Comparison of ENCODE assay signal across 5 cellular contexts in the genomic region with DNA sequence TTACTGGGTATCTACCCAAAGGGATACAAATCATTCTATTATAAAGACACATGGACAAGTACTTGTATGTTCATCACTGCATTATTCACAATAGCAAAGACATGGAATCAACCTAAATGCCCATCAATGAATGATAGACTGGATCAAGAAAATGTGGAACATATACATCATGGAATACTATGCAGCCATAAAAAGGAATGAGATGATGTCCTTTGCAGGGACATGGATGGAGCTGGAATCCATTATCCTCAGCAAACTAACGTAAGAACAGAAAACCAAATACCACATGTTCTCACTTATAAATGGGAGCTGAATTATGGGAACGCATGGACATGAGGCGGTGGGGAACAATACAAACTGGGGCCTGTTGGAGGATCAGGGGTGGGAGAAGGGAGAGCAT.
A peak's percentile ranks its signal among the peaks of the same experiment; 100 is the strongest.
DNase-seq lines count a peak whose midpoint lies in the region; ATAC-seq, FAIRE-seq and TF ChIP-seq lines count a peak whose summit lies in the region.
"Not testable (repeated sequence)": the region's sequence is repeated elsewhere in the genome, so short reads cannot be mapped to it uniquely, and the experiment has no call there.

No MANE protein-coding gene starts in this region.

- not testable (repeated sequence) for ATAC-seq in activated T-cell treated with anti-CD3 and anti-CD28 coated beads, Interleukin-2, amount 50 U/mL, for 72 hours (replicated peaks in 1 of 2); K562

- not testable (repeated sequence) for H3K27me3 ChIP-seq in CD4-positive, alpha-beta memory T cell (ENCODE audit: insufficient read depth, low read length); K562 (ENCODE audit: control insufficient read depth in 2 of 2, insufficient read depth in 2 of 2, low read length in 2 of 2)

- H3K27ac Mint-ChIP-seq in CD4-positive, alpha-beta memory T cell: peak overlapping the region in 5 of 7 donors; percentile 51 to 80 (median 70)
- H3K27ac Mint-ChIP-seq in activated T-cell treated with anti-CD3 and anti-CD28 coated beads, Interleukin-2, amount 50 U/mL, for 72 hours: peak overlapping the region; percentile 68
- not testable (repeated sequence) for H3K27ac Mint-ChIP-seq in endothelial cell (ENCODE audit: unreplicated experiment)

- DNase-seq in CD4-positive, alpha-beta memory T cell; activated T-cell treated with anti-CD3 and anti-CD28 coated beads, Interleukin-2, amount 50 U/mL, for 72 hours; K562 (ENCODE audit: extremely low read depth in 1 of 4, low spot score in 3 of 4); endothelial cell (ENCODE audit: low spot score): not testable (repeated sequence)

- intact Hi-C loops in CD4-positive, alpha-beta memory T cell (cut with micrococcal nuclease); K562 (cut with micrococcal nuclease): not testable (repeated sequence)

- not testable (repeated sequence) for FAIRE-seq in K562 (lab: Jason Lieb, UNC)

- not testable (repeated sequence) for H3K9me3 ChIP-seq in CD4-positive, alpha-beta memory T cell (ENCODE audit: control insufficient read depth in 1 of 2, low read length in 2 of 2); HEK293 (ENCODE audit: control insufficient read depth, insufficient read depth, low read depth, low read length); K562 (replicated peaks; ENCODE audit: control insufficient read depth, insufficient read depth, low read depth, low read length)

- not testable (repeated sequence) for TF ChIP-seq EP300 in K562 (IDR thresholded peaks at IDR 0.05; ENCODE audit: low read length)

- H3K27ac ChIP-seq in CD4-positive, alpha-beta memory T cell (ENCODE audit: low read depth, low read length); HEK293 (ENCODE audit: extremely low read depth, low read depth, low read length); K562 (ENCODE audit: extremely low read depth, low read depth, low read length): not testable (repeated sequence)

- not testable (repeated sequence) for TF ChIP-seq POLR2A in K562 (conservative IDR thresholded peaks at IDR 0.05)

- H3K9ac ChIP-seq in K562 (ENCODE audit: insufficient read depth in 1 of 2, low read depth in 2 of 2, low read length in 2 of 2): not testable (repeated sequence)

- peaks cover 42% of the 10 kb centered on the region for H3K4me1 ChIP-seq in CD4-positive, alpha-beta memory T cell (ENCODE audit: insufficient read depth, low read length)
- H3K4me1 ChIP-seq in HEK293 (ENCODE audit: control insufficient read depth, insufficient read depth, low read length); K562 (replicated peaks in 1 of 2; ENCODE audit: control insufficient read depth in 2 of 2, insufficient read depth in 2 of 2, low read length in 2 of 2): not testable (repeated sequence)

- not testable (repeated sequence) for BruUV-seq in K562 (replicated peaks; lab: Mats Ljungman, UMichigan)

- not testable (repeated sequence) for H3K27me3 Mint-ChIP-seq in CD4-positive, alpha-beta memory T cell; activated T-cell treated with anti-CD3 and anti-CD28 coated beads, Interleukin-2, amount 50 U/mL, for 72 hours (ENCODE audit: low read depth); endothelial cell (ENCODE audit: unreplicated experiment)

- H3K4me1 Mint-ChIP-seq in CD4-positive, alpha-beta memory T cell: peaks cover 34 to 50% (median 43%) of the 10 kb centered on the region in 4 donors
- peaks cover 19% of the 10 kb centered on the region for H3K4me1 Mint-ChIP-seq in activated T-cell treated with anti-CD3 and anti-CD28 coated beads, Interleukin-2, amount 50 U/mL, for 72 hours (ENCODE audit: low read depth)
- not testable (repeated sequence) for H3K4me1 Mint-ChIP-seq in endothelial cell (ENCODE audit: unreplicated experiment)

- not testable (repeated sequence) for H3K4me3 ChIP-seq in CD4-positive, alpha-beta memory T cell (ENCODE audit: low read length in 2 of 2); HEK293 (ENCODE audit: low read depth, low read length); K562

- in situ Hi-C loops in K562 (cut with MboI): not testable (repeated sequence)

- TF ChIP-seq RAD21 in K562 (CRISPR knock-in tag; conservative IDR thresholded peaks at IDR 0.05 in 1 of 2, IDR thresholded peaks at IDR 0.05 in 1 of 2): not testable (repeated sequence)

- H3K4me3 Mint-ChIP-seq in CD4-positive, alpha-beta memory T cell: peak overlapping the region in 1 of 8 donors; percentile 79
- not testable (repeated sequence) for H3K4me3 Mint-ChIP-seq in activated T-cell treated with anti-CD3 and anti-CD28 coated beads, Interleukin-2, amount 50 U/mL, for 72 hours
- peak overlapping the region; percentile 57 for H3K4me3 Mint-ChIP-seq in endothelial cell (ENCODE audit: unreplicated experiment)

- not testable (repeated sequence) for TF ChIP-seq CTCF in HEK293 (tag by site-specific recombination; IDR thresholded peaks at IDR 0.05); K562 (IDR thresholded peaks at IDR 0.05 in 2 of 3, conservative IDR thresholded peaks at IDR 0.05 in 1 of 3; ENCODE audit: insufficient read depth in 2 of 3, low read depth in 1 of 3, low read length in 3 of 3); endothelial cell (IDR thresholded peaks at IDR 0.05; ENCODE audit: unreplicated experiment)

- 97% methylated on average over 3 of the region's 3 CpGs for WGBS in K562 (ENCODE audit: insufficient coverage, low coverage, missing lambda C conversion rate)

- H2AFZ ChIP-seq in K562 (ENCODE audit: low read depth, low read length): not testable (repeated sequence)

- H3K36me3 ChIP-seq in CD4-positive, alpha-beta memory T cell (ENCODE audit: insufficient read depth, low read length): not testable (repeated sequence)
- H3K36me3 ChIP-seq in HEK293 (ENCODE audit: control insufficient read depth in 2 of 2, insufficient read depth in 1 of 2, low read length in 2 of 2): peaks cover 0 to 44% of the 10 kb centered on the region in 2 experiments; a peak in 1 of 3 replicates
- H3K36me3 ChIP-seq in K562 (ENCODE audit: control insufficient read depth, insufficient read depth, low read length): peaks cover 32% of the 10 kb centered on the region; the same call in 2 of the 3 replicates

- not testable (repeated sequence) for H4K20me1 ChIP-seq in K562 (replicated peaks; ENCODE audit: control insufficient read depth, insufficient read depth, low read length)

- H3K36me3 Mint-ChIP-seq in CD4-positive, alpha-beta memory T cell: peaks cover 43 to 53% of the 10 kb centered on the region in 2 donors
- H3K36me3 Mint-ChIP-seq in activated T-cell treated with anti-CD3 and anti-CD28 coated beads, Interleukin-2, amount 50 U/mL, for 72 hours (ENCODE audit: insufficient read depth in 2 of 2): peaks cover 17 to 31% of the 10 kb centered on the region in 2 donors
- H3K36me3 Mint-ChIP-seq in endothelial cell (ENCODE audit: low read depth, unreplicated experiment): peaks cover 31% of the 10 kb centered on the region

- POLR2A ChIA-PET in CD4-positive, alpha-beta memory T cell (lab: Charles Lee; ENCODE audit: partially characterized antibody): interaction anchor here (1.2 to 4.3 kb wide), 2 partner anchors 74 to 217 kb away, joined by 3 to 17 read pairs; partner anchors contain the start of gene TMEM128
- POLR2A ChIA-PET in HEK293 (lab: Yijun Ruan, JAX): not testable (repeated sequence)
- POLR2A ChIA-PET in K562 (lab: Yijun Ruan, JAX): interaction anchor here (1.5 kb wide), 1 partner anchor 38 kb away, joined by 4 read pairs; no protein-coding TSS in a partner anchor

- not testable (repeated sequence) for H3K9me1 ChIP-seq in K562 (ENCODE audit: control insufficient read depth, insufficient read depth, low read length)

- H3K79me2 ChIP-seq in K562 (ENCODE audit: control insufficient read depth, insufficient read depth, low read length): not testable (repeated sequence)

- not testable (repeated sequence) for H3K4me2 ChIP-seq in K562 (ENCODE audit: insufficient read depth, low read length)

- H3K9me3 Mint-ChIP-seq in CD4-positive, alpha-beta memory T cell: peaks cover 0 to 12% (median 4%) of the 10 kb centered on the region in 8 donors
- not testable (repeated sequence) for H3K9me3 Mint-ChIP-seq in activated T-cell treated with anti-CD3 and anti-CD28 coated beads, Interleukin-2, amount 50 U/mL, for 72 hours; endothelial cell (ENCODE audit: unreplicated experiment)

- CTCF ChIA-PET in CD4-positive, alpha-beta memory T cell (lab: Charles Lee; ENCODE audit: partially characterized antibody): interaction anchor here (0.9 to 2.3 kb wide), 6 partner anchors 14 to 206 kb away, joined by 3 to 6 read pairs (median 5); no protein-coding TSS in a partner anchor
- CTCF ChIA-PET in HEK293 (lab: Yijun Ruan, JAX): interaction anchor here (1.1 kb wide), 1 partner anchor 54 kb away, joined by 3 read pairs; no protein-coding TSS in a partner anchor
- CTCF ChIA-PET in K562 (lab: Yijun Ruan, JAX; ENCODE audit: low intra/inter-chr PET ratio): not testable (repeated sequence)

TF ChIP-seq in HEK293, 187 proteins besides CTCF, POLR2A, EP300 and RAD21:
- peak; percentile 86 for TF ChIP-seq ZNF146 (tag by site-specific recombination; IDR thresholded peaks at IDR 0.05)

TF ChIP-seq in K562, 482 proteins besides CTCF, POLR2A, EP300 and RAD21:
- TF ChIP-seq ZNF146 (CRISPR knock-in tag; IDR thresholded peaks at IDR 0.05; ENCODE audit: unreplicated experiment): peak; percentile 65
